1 cellular context compared by ENCODE assay signal in the genomic region with DNA sequence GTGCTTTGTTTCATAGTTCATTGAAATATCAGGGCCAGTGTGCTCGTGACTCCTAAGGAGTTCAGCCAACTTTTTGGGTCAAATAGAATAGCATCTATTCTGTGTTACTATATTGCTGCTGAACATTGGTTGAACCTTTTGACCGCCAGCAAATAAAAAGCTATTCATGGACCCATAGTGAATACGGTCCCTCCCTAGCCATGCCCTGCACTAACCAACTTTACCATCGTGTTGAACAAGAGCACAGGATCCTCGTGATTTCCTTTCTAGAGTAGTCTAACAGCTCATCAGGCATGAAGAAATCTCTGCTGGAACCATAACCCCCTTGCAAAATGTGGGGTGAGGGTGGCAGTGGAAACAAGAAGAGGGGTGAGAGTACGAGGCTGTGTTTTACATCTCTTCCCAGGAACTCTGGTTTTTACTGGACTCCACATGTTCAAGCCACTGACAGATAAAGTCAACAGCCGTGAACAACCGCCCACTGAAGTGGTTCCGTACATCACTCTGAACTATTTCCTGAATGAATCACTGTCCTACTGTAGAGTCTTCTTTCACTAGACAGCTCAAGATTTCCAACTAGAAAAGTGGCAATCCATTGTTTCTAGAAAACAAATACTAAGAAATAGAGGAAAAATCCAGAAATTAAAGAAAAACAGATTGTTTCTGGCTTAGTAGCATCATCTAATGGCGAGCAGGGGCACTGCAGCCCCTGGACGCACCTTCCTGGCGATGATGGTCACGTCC.
TF ChIP-seq lines count a peak whose summit lies in the region.

No MANE protein-coding gene starts in this region.

TF ChIP-seq in H1, 55 proteins besides CTCF, POLR2A, EP300 and RAD21:
- TF ChIP-seq NRF1 (IDR thresholded peaks at IDR 0.05; ENCODE audit: low read depth, low read length) (no peak), SUZ12 (IDR thresholded peaks at IDR 0.05; ENCODE audit: low read length) (no peak), SIN3A (conservative IDR thresholded peaks at IDR 0.05 in 1 of 2, IDR thresholded peaks at IDR 0.05 in 1 of 2; ENCODE audit: low read depth in 1 of 2, low read length in 2 of 2) (no peak; a peak in 1 of 4 replicates), TCF12 (IDR thresholded peaks at IDR 0.05; ENCODE audit: low read depth, low read length) (no peak), BACH1 (IDR thresholded peaks at IDR 0.05; ENCODE audit: low read length) (no peak), E2F6 (IDR thresholded peaks at IDR 0.05) (no peak), BRCA1 (IDR thresholded peaks at IDR 0.05; ENCODE audit: low read depth, low read length) (no peak), KDM5A (IDR thresholded peaks at IDR 0.05; ENCODE audit: low read length) (no peak), YY1 (IDR thresholded peaks at IDR 0.05; ENCODE audit: low read depth, low read length) (no peak), JUN (IDR thresholded peaks at IDR 0.05; ENCODE audit: low read depth, low read length) (no peak), BCL11A (IDR thresholded peaks at IDR 0.05; ENCODE audit: low read depth in 2 of 2, low read length in 2 of 2) (no peak), POU5F1 (IDR thresholded peaks at IDR 0.05; ENCODE audit: low read depth, low read length) (no peak), KDM1A (IDR thresholded peaks at IDR 0.05; ENCODE audit: borderline replicate concordance, low read length) (no peak)
TF ChIP-seq in H1: peak in this region for 0.
